Comparison of ENCODE assay signal across 17 cellular contexts in the genomic region with DNA sequence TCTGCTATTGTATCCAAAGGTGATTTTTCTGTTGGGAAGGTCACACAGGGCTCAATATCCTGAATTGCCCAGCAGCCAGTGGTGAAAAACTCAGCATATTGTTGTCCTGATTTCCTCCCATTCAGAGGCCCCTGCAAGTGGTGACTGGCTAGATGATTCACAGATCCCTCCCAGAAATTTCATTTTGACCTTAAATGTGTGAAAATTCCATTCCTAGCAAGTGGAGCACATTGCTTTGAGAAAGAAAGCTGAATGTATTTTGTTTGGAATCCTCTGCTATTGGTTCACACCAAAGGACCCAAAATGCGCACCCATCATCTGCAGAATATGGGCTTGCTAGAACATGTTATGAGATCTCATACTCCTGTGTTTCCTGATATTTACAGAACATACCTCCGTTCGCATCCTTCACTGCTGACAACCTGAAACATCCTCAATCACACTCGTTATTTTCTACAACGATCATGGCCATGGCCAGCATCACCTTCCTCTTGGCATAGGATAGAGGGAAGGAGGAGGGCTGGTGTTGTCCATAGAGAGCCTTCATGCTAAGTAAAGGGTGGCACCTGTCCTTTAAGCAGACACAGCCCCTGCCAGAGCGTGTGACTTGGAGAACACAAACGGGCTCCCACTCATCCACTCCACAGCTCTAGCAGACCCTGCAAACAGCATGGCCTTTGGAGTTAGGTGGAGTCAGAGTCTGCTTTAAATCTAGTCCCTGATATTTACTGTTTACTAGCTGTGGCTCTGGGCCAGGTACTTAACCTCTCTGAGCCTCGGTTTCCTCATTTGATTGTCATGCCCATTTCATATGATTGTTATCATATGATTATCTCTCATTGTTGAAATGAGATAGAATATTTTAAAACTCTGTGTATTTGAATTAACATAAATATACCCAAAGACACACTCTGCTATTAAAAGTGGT. TPM values are rescaled to one million over a fixed set of nuclear protein-coding genes. Genes with fewer than 3 reads are reported as not detected.
DNase-seq lines count a peak whose midpoint lies in the region; ATAC-seq and TF ChIP-seq lines count a peak whose summit lies in the region.
"Had no signal": no experiment of that assay in that cellular context is flagged by ENCODE, and none has a peak within 500 bp of the region (broad histone marks: within the 10 kb centered on the region; RNA-seq: fewer than 3 reads in every experiment).

No MANE protein-coding gene starts in this region.

- no peaks in the 10 kb centered on the region for H3K9me3 ChIP-seq in A673 (ENCODE audit: low read depth, low read length, poor library complexity, severe bottlenecking)
- no peaks in the 10 kb centered on the region for H3K9me3 ChIP-seq in transverse colon
- H3K9me3 ChIP-seq: BLaER1, Peyer's patch had no signal

- H3K4me3 ChIP-seq in ACC112 (ENCODE audit: low read depth, low read length): no peak overlapping the region
- H3K4me3 ChIP-seq in foreskin fibroblast (ENCODE audit: low read depth in 1 of 2, low read length in 2 of 2): no peak overlapping the region
- no peak overlapping the region for H3K4me3 ChIP-seq in A673 (ENCODE audit: low read depth, low read length, poor library complexity, severe bottlenecking)
- no peak overlapping the region for H3K4me3 ChIP-seq in transverse colon
- H3K4me3 ChIP-seq: BLaER1, Peyer's patch had no signal

- H2AFZ ChIP-seq in ACC112 (ENCODE audit: low read length, unreplicated experiment): peak overlapping the region; percentile 18

- H3K79me2 ChIP-seq in ACC112 (ENCODE audit: control insufficient read depth, insufficient read depth, low read length, unreplicated experiment): no peaks in the 10 kb centered on the region

- no peak for ATAC-seq in HG03520 (IDR thresholded peaks at IDR 0.05; ENCODE audit: unreplicated experiment)
- ATAC-seq: stimulated activated naive B cell treated with anti-CD40 and anti-IgM and Interleukin-4, amounts not matched to agents 10 μg/mL and 1 μg/mL and 100 μg/mL, for 72 hours had no signal

- H3K36me3 ChIP-seq in ACC112 (ENCODE audit: insufficient read depth, low read length): no peaks in the 10 kb centered on the region
- H3K36me3 ChIP-seq in A673 (ENCODE audit: insufficient read depth, low read length, poor library complexity, severe bottlenecking): no peaks in the 10 kb centered on the region
- no peaks in the 10 kb centered on the region for H3K36me3 ChIP-seq in transverse colon
- H3K36me3 ChIP-seq: BLaER1, Peyer's patch had no signal

- H3K27ac ChIP-seq in ACC112 (ENCODE audit: low read depth, low read length) (no peak overlapping the region), A673 (ENCODE audit: low read depth, low read length, poor library complexity, severe bottlenecking) (no peak overlapping the region), caudate nucleus (ENCODE audit: low read depth, low read length) (no peak overlapping the region), transverse colon (no peak overlapping the region)
- H3K27ac ChIP-seq: BLaER1, Peyer's patch had no signal

- peaks cover 36% of the 10 kb centered on the region for H3K4me1 ChIP-seq in ACC112 (ENCODE audit: control insufficient read depth, insufficient read depth, low read length, unreplicated experiment)
- H3K4me1 ChIP-seq in A673 (ENCODE audit: insufficient read depth, low read length, poor library complexity, severe bottlenecking): peaks cover 47% of the 10 kb centered on the region
- peaks cover 2 to 7% (median 5%) of the 10 kb centered on the region in 4 donors for H3K4me1 ChIP-seq in transverse colon
- H3K4me1 ChIP-seq: Peyer's patch had no signal

- in situ Hi-C loops in transverse colon (cut with MboI; ENCODE audit: low pct_ligation_motif_present in 1 of 4, low pct_unique_long_range_greater_than_20kb in 1 of 4, low sequenced_read_pairs in 3 of 4): no loop called here

- CTCF ChIA-PET in A673 (lab: Charles Lee): no interaction called here

- POLR2A ChIA-PET in A673 (lab: Charles Lee; ENCODE audit: low non-redundant PET): no interaction called here

- DNase-seq in HCEC 1CT: peak; percentile 67
- peak; percentile 61 for DNase-seq in astrocyte of the hippocampus (ENCODE audit: low read depth, low spot score)
- DNase-seq in foreskin fibroblast: peak; percentile 74 to 89
- DNase-seq in A673 (ENCODE audit: low spot score): no peak
- no peak for DNase-seq in caudate nucleus (lab: John Stamatoyannopoulos, UW)
- DNase-seq in transverse colon: no peak
- DNase-seq: activated CD4-positive, alpha-beta memory T cell treated with anti-CD3 and anti-CD28 coated beads for 36 hours; activated effector memory CD4-positive, alpha-beta T cell treated with anti-CD3 and anti-CD28 coated beads, Interleukin-2, amount 50 U/mL, for 16 hours; islet precursor cell; NCI-H1048; NCI-H446 treated with DMSO at 0.1 percent for 48 hours; Peyer's patch; stimulated activated CD4-positive, alpha-beta T cell treated with anti-CD3 and anti-CD28 coated beads, Interleukin-4, amount 100 ng/mL, for 24 hours; stimulated activated naive B cell treated with anti-CD40 and anti-IgM and Interleukin-4, amounts not matched to agents 10 μg/mL and 1 μg/mL and 100 μg/mL, for 72 hours had no signal

- 30 to 74% methylated on average over 1 to 8 of the region's 8 CpGs for WGBS in transverse colon (ENCODE audit: low coverage in 1 of 2), 2 donors

- no peak for TF ChIP-seq EP300 in transverse colon (IDR thresholded peaks at IDR 0.05; ENCODE audit: low read depth)

- H3K27me3 ChIP-seq in ACC112 (ENCODE audit: insufficient read depth, low read length) (no peaks in the 10 kb centered on the region), A673 (replicated peaks; ENCODE audit: insufficient read depth, low read depth, low read length, poor library complexity) (no peaks in the 10 kb centered on the region), transverse colon (no peaks in the 10 kb centered on the region)
- H3K27me3 ChIP-seq: BLaER1, Peyer's patch had no signal

- TF ChIP-seq CTCF in foreskin fibroblast (IDR thresholded peaks at IDR 0.05; ENCODE audit: low read depth, low read length) (no peak), A673 (conservative IDR thresholded peaks at IDR 0.05; ENCODE audit: low read depth, low read length) (no peak), transverse colon (IDR thresholded peaks at IDR 0.05) (no peak)

- no peak for TF ChIP-seq POLR2A in transverse colon (IDR thresholded peaks at IDR 0.05)

- intact Hi-C loops in A673 (cut with micrococcal nuclease; ENCODE audit: unreplicated experiment): no loop called here
- intact Hi-C loops in transverse colon (cut with DNase I; ENCODE audit: low total_unique reads): no loop called here

- no TSS peak for BruUV-seq in A673 (replicated peaks; lab: Mats Ljungman, UMichigan)

RNA-seq across cellular contexts. Expression of gene NFAT5, which starts 30.4 kb away (rescaled TPM):
- 32.0 and 34.8 TPM in 2 replicates for total RNA-seq in A673 (2021)
- total RNA-seq in transverse colon: 100 to 1,000 TPM in 2 of 4 donors, 10 to 100 TPM in 2; 37.3 to 131 (median 88.8) TPM

Comparison
In these comparisons a context has a peak if more than half of its experiments do, and no peak if none do; other contexts are left out.
1. DNase-seq: peak in HCEC 1CT (single experiment), astrocyte of the hippocampus (single experiment) and foreskin fibroblast (2 of 2); none in A673 (single experiment), caudate nucleus (0 of 61) and transverse colon (single experiment).